In genomic region chr1:22763479-22764200, GRCh38 we compare ENCODE assay signal across 19 cellular contexts. TPM values are rescaled to one million over a fixed set of nuclear protein-coding genes. Genes with fewer than 3 reads are reported as not detected.
DNase-seq lines count a peak whose midpoint lies in the region; ATAC-seq and TF ChIP-seq lines count a peak whose summit lies in the region.
"Had no signal": no experiment of that assay in that cellular context is flagged by ENCODE, and none has a peak within 500 bp of the region (broad histone marks: within the 10 kb centered on the region; RNA-seq: fewer than 3 reads in every experiment).

No MANE protein-coding gene starts in this region.

- peaks cover 5% of the 10 kb centered on the region for H4K20me1 ChIP-seq in hepatocyte (ENCODE audit: insufficient read depth, poor library complexity, severe bottlenecking)

- no peaks in the 10 kb centered on the region for H3K4me1 ChIP-seq in hepatocyte (ENCODE audit: insufficient read depth)
- no peaks in the 10 kb centered on the region for H3K4me1 ChIP-seq in spleen
- no peaks in the 10 kb centered on the region for H3K4me1 ChIP-seq in HAP-1
- H3K4me1 ChIP-seq: SJCRH30, vagina had no signal

- 60% methylated on average over 11 of the region's 11 CpGs for WGBS in hepatocyte (ENCODE audit: low lambda C conversion rate, missing lambda C conversion rate)
- 75 to 86% (median 79%) methylated on average over 11 of the region's 11 CpGs for WGBS in spleen, 5 donors

- no peak overlapping the region for H3K4me2 ChIP-seq in hepatocyte

- H3K9me3 Mint-ChIP-seq in HFFc6 = no peaks in the 10 kb centered on the region
- H3K9me3 Mint-ChIP-seq: activated naive CD4-positive, alpha-beta T cell treated with anti-CD3 and anti-CD28 coated beads, Interleukin-2, amount 10 ng/mL, durations not matched to agents 7 days and 5 days; dendritic cell treated with granulocyte-macrophage colony-stimulating factor and Interleukin-4, amounts not matched to agents 40 ng/mL and 50 ng/mL, for 4 days had no signal

- H3K9me3 ChIP-seq in hepatocyte (ENCODE audit: low read depth) = no peaks in the 10 kb centered on the region
- no peaks in the 10 kb centered on the region for H3K9me3 ChIP-seq in spleen
- H3K9me3 ChIP-seq in HAP-1 = no peaks in the 10 kb centered on the region
- H3K9me3 ChIP-seq: SJCRH30, vagina had no signal

- in situ Hi-C loops in HAP-1 (cut with MboI; ENCODE audit: low sequenced_read_pairs) = no loop called here

- no peaks in the 10 kb centered on the region for H3K27me3 ChIP-seq in hepatocyte
- H3K27me3 ChIP-seq in spleen (replicated peaks in 1 of 7) = no peaks in the 10 kb centered on the region
- no peaks in the 10 kb centered on the region for H3K27me3 ChIP-seq in HAP-1 (ENCODE audit: low read depth)
- H3K27me3 ChIP-seq: SJCRH30, vagina had no signal

- intact Hi-C loops in spleen (cut with DNase I; ENCODE audit: low total_unique reads) = no loop called here

- no peaks in the 10 kb centered on the region for H3K79me2 ChIP-seq in hepatocyte

- no peak overlapping the region for H3K27ac ChIP-seq in hepatocyte
- no peak overlapping the region for H3K27ac ChIP-seq in spleen
- H3K27ac ChIP-seq: SJCRH30, vagina had no signal

- no peak for TF ChIP-seq POLR2A in spleen (IDR thresholded peaks at IDR 0.05)

- peak; percentile 58 for ATAC-seq in HG03432 (IDR thresholded peaks at IDR 0.05; ENCODE audit: unreplicated experiment)
- ATAC-seq: activated CD4-positive, CD25-positive, alpha-beta regulatory T cell treated with anti-CD3 and anti-CD28 coated beads, Interleukin-2, amount 50 U/mL, for 24 hours had no signal

- no peaks in the 10 kb centered on the region for H3K36me3 ChIP-seq in hepatocyte (replicated peaks; ENCODE audit: insufficient read depth, low read depth)
- H3K36me3 ChIP-seq in spleen = no peaks in the 10 kb centered on the region
- H3K36me3 ChIP-seq in HAP-1 (replicated peaks) = no peaks in the 10 kb centered on the region
- H3K36me3 ChIP-seq: SJCRH30, vagina had no signal

- H3K27ac Mint-ChIP-seq in HFFc6 = no peak overlapping the region
- H3K27ac Mint-ChIP-seq: activated naive CD4-positive, alpha-beta T cell treated with anti-CD3 and anti-CD28 coated beads, Interleukin-2, amount 10 ng/mL, durations not matched to agents 7 days and 5 days; CD14-positive monocyte; dendritic cell treated with granulocyte-macrophage colony-stimulating factor and Interleukin-4, amounts not matched to agents 40 ng/mL and 50 ng/mL, for 4 days had no signal

- H3K27me3 Mint-ChIP-seq in HFFc6 (ENCODE audit: insufficient read depth) = peaks cover 2% of the 10 kb centered on the region; the same call in 1 of the 2 replicates

- DNase-seq in EH (ENCODE audit: low read depth) (peak; percentile 51), GM19238 (ENCODE audit: insufficient read length, low spot score) (peak; percentile 43), hepatocyte (ENCODE audit: low spot score) (peak; percentile 32), NCI-H1048 (lab: John Stamatoyannopoulos, UW) (no peak), spleen (no peak), HFFc6 (no peak), HAP-1 (ENCODE audit: low spot score in 2 of 2) (no peak)
- DNase-seq: activated CD8-positive, alpha-beta memory T cell treated with anti-CD3 and anti-CD28 coated beads, Interleukin-2, amount 50 U/mL, for 48 hours; activated naive CD4-positive, alpha-beta T cell treated with anti-CD3 and anti-CD28 coated beads, Interleukin-2, amount 10 ng/mL, durations not matched to agents 7 days and 5 days; DMS79; NCI-H146; retina had no signal

- H3K4me3 ChIP-seq in hepatocyte (no peak overlapping the region), spleen (no peak overlapping the region), HAP-1 (no peak overlapping the region)
- H3K4me3 ChIP-seq: SJCRH30, vagina had no signal

- H3K4me1 Mint-ChIP-seq in HFFc6 (ENCODE audit: low read depth) = peaks cover 25% of the 10 kb centered on the region
- H3K4me1 Mint-ChIP-seq: activated naive CD4-positive, alpha-beta T cell treated with anti-CD3 and anti-CD28 coated beads, Interleukin-2, amount 10 ng/mL, durations not matched to agents 7 days and 5 days; CD14-positive monocyte had no signal

- TF ChIP-seq CTCF in hepatocyte (IDR thresholded peaks at IDR 0.05; ENCODE audit: poor library complexity) (no peak), spleen (IDR thresholded peaks at IDR 0.05 in 8 of 11, conservative IDR thresholded peaks at IDR 0.05 in 3 of 11) (no peak), HFFc6 (IDR thresholded peaks at IDR 0.05) (no peak)

- H3K9me2 ChIP-seq in hepatocyte (replicated peaks; ENCODE audit: insufficient read depth) = no peaks in the 10 kb centered on the region

- H3K36me3 Mint-ChIP-seq in HFFc6 (ENCODE audit: low read depth) = no peaks in the 10 kb centered on the region
- H3K36me3 Mint-ChIP-seq: activated naive CD4-positive, alpha-beta T cell treated with anti-CD3 and anti-CD28 coated beads, Interleukin-2, amount 10 ng/mL, durations not matched to agents 7 days and 5 days; CD14-positive monocyte had no signal

- no peak overlapping the region for H3K4me3 Mint-ChIP-seq in HFFc6
- H3K4me3 Mint-ChIP-seq: activated naive CD4-positive, alpha-beta T cell treated with anti-CD3 and anti-CD28 coated beads, Interleukin-2, amount 10 ng/mL, durations not matched to agents 7 days and 5 days; CD14-positive monocyte; dendritic cell treated with granulocyte-macrophage colony-stimulating factor and Interleukin-4, amounts not matched to agents 40 ng/mL and 50 ng/mL, for 4 days had no signal

- no peak overlapping the region for H2AFZ ChIP-seq in hepatocyte

RNA-seq across cellular contexts. Expression of gene EPHB2, which starts 53.0 kb away (rescaled TPM):
- 11.9 and 18.3 TPM in 2 replicates for total RNA-seq in hepatocyte
- polyA plus RNA-seq in hepatocyte = 15.8 and 17.2 TPM in 2 replicates
- 1 to 10 TPM; 2.5 to 9.3 (median 7.3) TPM for total RNA-seq in spleen
- polyA plus RNA-seq in spleen = 1 to 10 TPM in 2 of 3 donors, under 1 TPM in 1; 0.67 to 2.0 (median 1.3) TPM
- total RNA-seq in HFFc6 (2021; fragmentation: NEBNext Ultra II Directional; extraction: Animal tissue kit (Norgen Biotek cat#: 25700)) = 10 to 100 TPM; 13.1 to 36.4 (median 30.9) TPM
- total RNA-seq: T-helper 2 cell treated with Interferon-gamma antibody and Interleukin-4, amounts not matched to agents 100 ng/mL and 5 ng/mL, for 36 hours had no signal

Comparison
In these comparisons a context has a peak if more than half of its experiments do, and no peak if none do; other contexts are left out.
1. DNase-seq: peak in EH (single experiment), GM19238 (single experiment) and hepatocyte (single experiment); none in NCI-H1048 (single experiment), spleen (single experiment), HFFc6 (single experiment) and HAP-1 (0 of 2).